8 cellular contexts compared by ENCODE assay signal in genomic region chr1:89725016-89725380, GRCh38.
DNase-seq lines count a peak whose midpoint lies in the region; ATAC-seq and TF ChIP-seq lines count a peak whose summit lies in the region.

No MANE protein-coding gene starts in this region.

- BruUV-seq in Panc1 (replicated peaks; lab: Mats Ljungman, UMichigan): no TSS peak

- no peak overlapping the region for H3K27ac ChIP-seq in Panc1 (ENCODE audit: low read length)

- H3K4me1 ChIP-seq in Panc1 (ENCODE audit: control insufficient read depth, insufficient read depth, low read length): peaks cover under 1% of the 10 kb centered on the region; the same call in 1 of the 2 replicates

- peaks cover 4% of the 10 kb centered on the region for H3K9me3 Mint-ChIP-seq in osteocyte (ENCODE audit: unreplicated experiment)

- TF ChIP-seq POLR2A in erythroblast (IDR thresholded peaks at IDR 0.05; ENCODE audit: low read length): peak; percentile 3
- TF ChIP-seq POLR2A in GM18505 (IDR thresholded peaks at IDR 0.05; ENCODE audit: borderline replicate concordance, extremely low read depth, insufficient read depth, insufficient read length): no peak

- H3K4me3 ChIP-seq in Panc1 (ENCODE audit: low read depth in 2 of 2, low read length in 2 of 2): no peak overlapping the region

- no peaks in the 10 kb centered on the region for H3K27me3 Mint-ChIP-seq in osteocyte (ENCODE audit: unreplicated experiment)

- H3K36me3 Mint-ChIP-seq in osteocyte (ENCODE audit: unreplicated experiment): no peaks in the 10 kb centered on the region

- CTCF ChIA-PET in Panc1 (lab: Charles Lee): no interaction called here

- TF ChIP-seq CTCF in Panc1 (IDR thresholded peaks at IDR 0.05) (no peak), osteocyte (IDR thresholded peaks at IDR 0.05) (no peak)

- POLR2A ChIA-PET in Panc1 (lab: Charles Lee): no interaction called here

- peak overlapping the region; percentile 75 for H3K27ac Mint-ChIP-seq in osteocyte (ENCODE audit: unreplicated experiment)

- in situ Hi-C loops in Panc1 (cut with HindIII; ENCODE audit: low pct_unique_long_range_greater_than_20kb, low sequenced_read_pairs): no loop called here

- intact Hi-C loops in Panc1 (cut with micrococcal nuclease; ENCODE audit: unreplicated experiment) (no loop called here), head of caudate nucleus (cut with DNase I) (no loop called here)

- no peak for ATAC-seq in Panc1
- ATAC-seq in GM21786 (IDR thresholded peaks at IDR 0.05; ENCODE audit: unreplicated experiment): no peak
- no peak for ATAC-seq in GM18505 (IDR thresholded peaks at IDR 0.05; ENCODE audit: unreplicated experiment)

- no peaks in the 10 kb centered on the region for H3K9me3 ChIP-seq in Panc1 (ENCODE audit: control insufficient read depth, insufficient read depth, low read depth, low read length)

- no peak overlapping the region for H3K4me3 Mint-ChIP-seq in osteocyte (ENCODE audit: unreplicated experiment)

- H3K36me3 ChIP-seq in Panc1 (ENCODE audit: control insufficient read depth, insufficient read depth, low read length): no peaks in the 10 kb centered on the region

- H3K27me3 ChIP-seq in Panc1 (ENCODE audit: control insufficient read depth, insufficient read depth, low read length): no peaks in the 10 kb centered on the region

- DNase-seq in GM04503 (ENCODE audit: low read depth) (peak; percentile 59), Panc1 (ENCODE audit: low read depth, low spot score) (peak; percentile 42), erythroblast (lab: John Stamatoyannopoulos, UW) (peak in 1 of 2 experiments; percentile 45), osteocyte (ENCODE audit: extremely low spot score, unreplicated experiment) (no peak), head of caudate nucleus (no peak), DMS 273 (lab: John Stamatoyannopoulos, UW; ENCODE audit: unreplicated experiment) (no peak)

- peaks cover 25% of the 10 kb centered on the region for H3K4me1 Mint-ChIP-seq in osteocyte (ENCODE audit: unreplicated experiment)

Comparison
In these comparisons a context has a peak if more than half of its experiments do, and no peak if none do; other contexts are left out.
1. DNase-seq: peak in GM04503 (single experiment) and Panc1 (single experiment); none in osteocyte (single experiment), head of caudate nucleus (0 of 42) and DMS 273 (single experiment).